1 cellular context compared by ENCODE assay signal in genomic region chr7:7521259-7521658, GRCh38.
TF ChIP-seq lines count a peak whose summit lies in the region.

No MANE protein-coding gene starts in this region.

TF ChIP-seq in GM12878, 131 proteins besides CTCF, POLR2A, EP300 and RAD21:
- TF ChIP-seq PML (IDR thresholded peaks at IDR 0.05; ENCODE audit: low read length) (no peak), IKZF1 (conservative IDR thresholded peaks at IDR 0.05) (no peak), MTA3 (IDR thresholded peaks at IDR 0.05; ENCODE audit: borderline replicate concordance, low read length) (no peak), ZNF217 (IDR thresholded peaks at IDR 0.05) (no peak), CHD4 (IDR thresholded peaks at IDR 0.05) (no peak), NR2F1 (conservative IDR thresholded peaks at IDR 0.05) (no peak), RELA (IDR thresholded peaks at IDR 0.05; ENCODE audit: borderline replicate concordance, partially characterized antibody) (no peak), ZNF592 (IDR thresholded peaks at IDR 0.05) (no peak), ESRRA (IDR thresholded peaks at IDR 0.05; ENCODE audit: low read length) (no peak), SREBF1 (IDR thresholded peaks at IDR 0.05; ENCODE audit: low read length) (no peak), EZH2 (IDR thresholded peaks at IDR 0.05; ENCODE audit: borderline replicate concordance, control insufficient read depth, low read depth, low read length) (no peak), ATF3 (IDR thresholded peaks at IDR 0.05; ENCODE audit: borderline replicate concordance, extremely low read depth, low read depth, low read length) (no peak), TBL1XR1 (IDR thresholded peaks at IDR 0.05; ENCODE audit: low read depth, low read length) (no peak), MXI1 (IDR thresholded peaks at IDR 0.05; ENCODE audit: low read depth, low read length) (no peak)
